In the genomic region with DNA sequence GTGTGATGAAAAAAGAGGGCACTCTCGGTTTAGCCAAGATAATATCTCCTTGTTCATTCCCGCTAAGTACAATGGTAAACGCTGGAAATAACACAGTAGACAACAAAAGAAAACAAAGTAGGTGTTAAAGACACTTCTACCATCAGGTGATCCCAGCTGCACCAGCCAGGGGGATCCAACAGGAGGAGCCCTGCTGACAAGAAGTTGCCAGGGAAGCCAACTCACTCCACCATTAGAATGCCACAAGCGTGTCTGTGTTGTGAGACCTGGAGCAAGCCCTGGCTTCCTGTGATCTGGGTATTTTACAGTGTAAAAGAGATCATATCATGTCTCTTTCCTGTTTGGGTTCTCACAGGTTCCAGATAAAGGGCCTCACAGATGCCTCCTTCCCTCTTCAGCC, we compare ENCODE assay signal across 1 cellular context.
TF ChIP-seq lines count a peak whose summit lies in the region.

No MANE protein-coding gene starts in this region.

TF ChIP-seq in HCT116, 20 proteins besides CTCF, POLR2A, EP300 and RAD21 (continued from another document):
- TF ChIP-seq, protein P1, sequence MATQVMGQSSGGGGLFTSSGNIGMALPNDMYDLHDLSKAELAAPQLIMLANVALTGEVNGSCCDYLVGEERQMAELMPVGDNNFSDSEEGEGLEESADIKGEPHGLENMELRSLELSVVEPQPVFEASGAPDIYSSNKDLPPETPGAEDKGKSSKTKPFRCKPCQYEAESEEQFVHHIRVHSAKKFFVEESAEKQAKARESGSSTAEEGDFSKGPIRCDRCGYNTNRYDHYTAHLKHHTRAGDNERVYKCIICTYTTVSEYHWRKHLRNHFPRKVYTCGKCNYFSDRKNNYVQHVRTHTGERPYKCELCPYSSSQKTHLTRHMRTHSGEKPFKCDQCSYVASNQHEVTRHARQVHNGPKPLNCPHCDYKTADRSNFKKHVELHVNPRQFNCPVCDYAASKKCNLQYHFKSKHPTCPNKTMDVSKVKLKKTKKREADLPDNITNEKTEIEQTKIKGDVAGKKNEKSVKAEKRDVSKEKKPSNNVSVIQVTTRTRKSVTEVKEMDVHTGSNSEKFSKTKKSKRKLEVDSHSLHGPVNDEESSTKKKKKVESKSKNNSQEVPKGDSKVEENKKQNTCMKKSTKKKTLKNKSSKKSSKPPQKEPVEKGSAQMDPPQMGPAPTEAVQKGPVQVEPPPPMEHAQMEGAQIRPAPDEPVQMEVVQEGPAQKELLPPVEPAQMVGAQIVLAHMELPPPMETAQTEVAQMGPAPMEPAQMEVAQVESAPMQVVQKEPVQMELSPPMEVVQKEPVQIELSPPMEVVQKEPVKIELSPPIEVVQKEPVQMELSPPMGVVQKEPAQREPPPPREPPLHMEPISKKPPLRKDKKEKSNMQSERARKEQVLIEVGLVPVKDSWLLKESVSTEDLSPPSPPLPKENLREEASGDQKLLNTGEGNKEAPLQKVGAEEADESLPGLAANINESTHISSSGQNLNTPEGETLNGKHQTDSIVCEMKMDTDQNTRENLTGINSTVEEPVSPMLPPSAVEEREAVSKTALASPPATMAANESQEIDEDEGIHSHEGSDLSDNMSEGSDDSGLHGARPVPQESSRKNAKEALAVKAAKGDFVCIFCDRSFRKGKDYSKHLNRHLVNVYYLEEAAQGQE (IDR thresholded peaks at IDR 0.05; ENCODE audit: low read depth), result no peak
- no peak for TF ChIP-seq EZH2 (IDR thresholded peaks at IDR 0.05)
- no peak for TF ChIP-seq ZFX (IDR thresholded peaks at IDR 0.05)
- no peak for TF ChIP-seq SIN3A (IDR thresholded peaks at IDR 0.05; ENCODE audit: low read depth)
- TF ChIP-seq EGR1 (IDR thresholded peaks at IDR 0.05; ENCODE audit: low read depth), result no peak
- no peak for TF ChIP-seq CEBPB (IDR thresholded peaks at IDR 0.05; ENCODE audit: low read depth)
- TF ChIP-seq MAX (IDR thresholded peaks at IDR 0.05), result no peak
- no peak for TF ChIP-seq TCF7L2 (IDR thresholded peaks at IDR 0.05; ENCODE audit: borderline replicate concordance, extremely low read depth, insufficient read depth, insufficient read length)
